10 cellular contexts compared by ENCODE assay signal in the genomic region with DNA sequence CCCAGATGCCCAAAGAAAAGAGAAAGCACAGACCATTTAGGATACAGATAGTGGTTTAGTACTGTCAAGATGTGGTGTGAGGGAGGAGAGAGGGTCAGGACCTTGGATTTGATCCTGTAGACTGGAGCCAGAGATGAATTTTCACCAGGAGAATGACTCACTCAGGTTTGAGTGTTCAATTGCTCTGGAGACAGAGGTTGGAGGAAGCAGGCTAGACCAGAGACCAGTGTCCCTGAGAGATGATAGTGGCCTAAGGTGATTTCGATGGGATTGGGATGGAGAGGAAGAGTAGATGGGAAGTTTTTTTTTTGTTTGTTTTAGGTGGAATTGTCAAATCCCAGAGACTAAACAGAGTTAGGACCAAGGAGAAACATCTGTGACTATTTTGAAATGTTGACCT. TPM values are rescaled to one million over a fixed set of nuclear protein-coding genes. Genes with fewer than 3 reads are reported as not detected.
DNase-seq lines count a peak whose midpoint lies in the region; ATAC-seq, FAIRE-seq and TF ChIP-seq lines count a peak whose summit lies in the region.
"Had no signal": no experiment of that assay in that cellular context is flagged by ENCODE, and none has a peak within 500 bp of the region (broad histone marks: within the 10 kb centered on the region; RNA-seq: fewer than 3 reads in every experiment).

No MANE protein-coding gene starts in this region.

- RAD21 ChIA-PET in GM12878 (lab: Charles Lee; ENCODE audit: unreplicated experiment) = no interaction called here

- no peak overlapping the region for H2AK9ac ChIP-seq in IMR-90 (replicated peaks; ENCODE audit: low read depth, low read length, poor library complexity)

- H3K27ac ChIP-seq in IMR-90 (ENCODE audit: insufficient read depth, low read length) = no peak overlapping the region
- no peak overlapping the region for H3K27ac ChIP-seq in GM12878 (ENCODE audit: control insufficient read depth, insufficient read depth)
- peak overlapping the region; percentile 11 for H3K27ac ChIP-seq in muscle layer of duodenum (ENCODE audit: low read length)

- TF ChIP-seq RAD21 in IMR-90 (IDR thresholded peaks at IDR 0.05; ENCODE audit: low read length) = no peak
- TF ChIP-seq RAD21 in GM12878 (IDR thresholded peaks at IDR 0.05; ENCODE audit: insufficient read depth, low read depth, low read length) = no peak

- peaks cover 66% of the 10 kb centered on the region for H4K20me1 ChIP-seq in IMR-90 (ENCODE audit: insufficient read depth, low read length)
- peaks cover 12% of the 10 kb centered on the region; the same call in 1 of the 2 replicates for H4K20me1 ChIP-seq in GM12878 (ENCODE audit: control insufficient read depth, insufficient read depth)

- dilution Hi-C loops in IMR-90 (cut with HindIII; ENCODE audit: low sequenced_read_pairs, unreplicated experiment) = no loop called here

- SMC1A ChIA-PET in GM12878 (lab: Charles Lee; ENCODE audit: uncharacterized antibody, unreplicated experiment) = no interaction called here

- H2AFZ ChIP-seq in IMR-90 (replicated peaks; ENCODE audit: low read length, poor library complexity) (no peak overlapping the region), GM12878 (ENCODE audit: control insufficient read depth, low read depth, low read length) (no peak overlapping the region)

- H4K8ac ChIP-seq in IMR-90 (ENCODE audit: low read depth in 2 of 2, low read length in 2 of 2) = no peak overlapping the region

- H2AK5ac ChIP-seq in IMR-90 (ENCODE audit: low read depth, low read length) = peak overlapping the region; percentile 18; the same call in 1 of the 2 replicates

- H3K4me1 ChIP-seq in IMR-90 (ENCODE audit: control insufficient read depth, insufficient read depth, low read length) (peaks cover 8% of the 10 kb centered on the region), GM12878 (ENCODE audit: control insufficient read depth, insufficient read depth, low read length) (no peaks in the 10 kb centered on the region; the same call in 1 of the 2 replicates), muscle layer of duodenum (ENCODE audit: control insufficient read depth in 1 of 2, insufficient read depth in 2 of 2, low read length in 2 of 2) (peaks cover 18 to 19% of the 10 kb centered on the region in 2 donors)

- H2BK120ac ChIP-seq in IMR-90 (ENCODE audit: low read depth, low read length) = no peak overlapping the region

- peaks cover 6% of the 10 kb centered on the region for H3K36me3 ChIP-seq in IMR-90 (ENCODE audit: control insufficient read depth, insufficient read depth, low read length)
- H3K36me3 ChIP-seq in GM12878 (ENCODE audit: control insufficient read depth in 2 of 2, insufficient read depth in 2 of 2, low read length in 1 of 2) = peaks cover 5 to 6% of the 10 kb centered on the region in 2 experiments; a peak in 2 of 4 replicates
- peaks cover 10% of the 10 kb centered on the region in 2 donors for H3K36me3 ChIP-seq in muscle layer of duodenum (ENCODE audit: control insufficient read depth in 1 of 2, insufficient read depth in 2 of 2, low read length in 2 of 2)

- peaks cover 18 to 56% of the 10 kb centered on the region in 2 experiments for H3K79me1 ChIP-seq in IMR-90 (ENCODE audit: low read depth in 1 of 2, low read length in 2 of 2)

- no peaks in the 10 kb centered on the region for H3K27me3 ChIP-seq in IMR-90 (ENCODE audit: control insufficient read depth, insufficient read depth, low read length)
- H3K27me3 ChIP-seq in GM12878 (replicated peaks in 1 of 2; ENCODE audit: control insufficient read depth in 2 of 2, insufficient read depth in 2 of 2, low read length in 1 of 2) = no peaks in the 10 kb centered on the region
- H3K27me3 ChIP-seq in muscle layer of duodenum (ENCODE audit: low read depth, low read length) = no peaks in the 10 kb centered on the region

- no peak for TF ChIP-seq EP300 in GM12878 (IDR thresholded peaks at IDR 0.05; ENCODE audit: borderline replicate concordance in 1 of 2, control insufficient read depth in 1 of 2, low read depth in 2 of 2, low read length in 2 of 2)

- H3K23ac ChIP-seq in IMR-90 (ENCODE audit: low read depth, low read length) = peak overlapping the region; percentile 64; the same call in 1 of the 2 replicates

- H4K5ac ChIP-seq in IMR-90 (ENCODE audit: low read depth, low read length) = no peak overlapping the region

- DNase-seq in AG10803 (ENCODE audit: low read depth) (peak; percentile 40), IMR-90 (peak; percentile 51), GM12878 (ENCODE audit: low read depth, low spot score) (no peak), HTR-8/SVneo (ENCODE audit: insufficient read length, low spot score) (no peak)
- DNase-seq in stimulated activated CD4-positive, alpha-beta T cell treated with anti-CD3 and anti-CD28 coated beads, Interleukin-12 subunit alpha, Interleukin-12 subunit beta, amount 100 ng/mL, for 4 hours = no peak
- DNase-seq: NCI-H2171 treated with DMSO at 0.1 percent for 48 hours; stimulated activated CD4-positive, alpha-beta T cell treated with anti-CD3 and anti-CD28 coated beads, Interleukin-4, amount 100 ng/mL, for 4 hours had no signal

- H3K4ac ChIP-seq in IMR-90 (ENCODE audit: low read depth, low read length) = peak overlapping the region; percentile 3; the same call in 1 of the 2 replicates

- intact Hi-C loops in IMR-90 (cut with micrococcal nuclease) = no loop called here
- intact Hi-C loops in GM12878 (cut with micrococcal nuclease; ENCODE audit: unreplicated experiment) = no loop called here

- no peak overlapping the region; the same call in 1 of the 2 replicates for H3K14ac ChIP-seq in IMR-90 (replicated peaks; ENCODE audit: low read depth, low read length)

- H3K9me3 ChIP-seq in IMR-90 (ENCODE audit: control insufficient read depth, insufficient read depth, low read length) (no peaks in the 10 kb centered on the region), GM12878 (replicated peaks; ENCODE audit: control insufficient read depth, insufficient read depth, low read length) (no peaks in the 10 kb centered on the region), muscle layer of duodenum (ENCODE audit: control insufficient read depth in 1 of 2, low read length in 2 of 2) (no peaks in the 10 kb centered on the region)

- in situ Hi-C loops in IMR-90 (cut with MboI; ENCODE audit: low sequenced_read_pairs) (no loop called here), GM12878 (cut with MboI) (no loop called here)

- no peak overlapping the region for H4K91ac ChIP-seq in IMR-90 (ENCODE audit: insufficient read depth, low read depth, low read length)

- ATAC-seq in IMR-90 (ENCODE audit: low read depth) (no peak), GM12878 (no peak), HG03095 (IDR thresholded peaks at IDR 0.05; ENCODE audit: unreplicated experiment) (no peak), HG03565 (IDR thresholded peaks at IDR 0.05; ENCODE audit: unreplicated experiment) (no peak)

- peaks cover 53% of the 10 kb centered on the region for H3K79me2 ChIP-seq in GM12878 (ENCODE audit: control insufficient read depth, insufficient read depth, low read length)

- H3K9me1 ChIP-seq in IMR-90 (ENCODE audit: insufficient read depth, low read length) = peaks cover 30% of the 10 kb centered on the region

- H3K9ac ChIP-seq in IMR-90 (ENCODE audit: low read depth, low read length) (no peak overlapping the region), GM12878 (ENCODE audit: control insufficient read depth, insufficient read depth, low read length) (no peak overlapping the region)

- H3K56ac ChIP-seq in IMR-90 (ENCODE audit: extremely low read depth, insufficient read depth, low read length) = no peak overlapping the region

- no peak overlapping the region for H2BK20ac ChIP-seq in IMR-90 (ENCODE audit: low read depth, low read length)

- 67 to 100% methylated on average over 1 of the region's 1 CpG for WGBS in IMR-90 (ENCODE audit: extremely low coverage in 2 of 2, insufficient read length in 1 of 2), 2 experiments
- WGBS in GM12878 (ENCODE audit: insufficient coverage, insufficient replicate concordance, low lambda C conversion rate, missing lambda C conversion rate) = 100% methylated on average over 1 of the region's 1 CpG

- no peak for TF ChIP-seq CTCF in AG10803 (conservative IDR thresholded peaks at IDR 0.05; ENCODE audit: low read length)
- no peak for TF ChIP-seq CTCF in IMR-90 (conservative IDR thresholded peaks at IDR 0.05; ENCODE audit: low read depth, low read length)
- no peak for TF ChIP-seq CTCF in GM12878 (IDR thresholded peaks at IDR 0.05 in 2 of 3, conservative IDR thresholded peaks at IDR 0.05 in 1 of 3; ENCODE audit: control insufficient read depth in 2 of 3, extremely low read depth in 1 of 3, insufficient read depth in 1 of 3, low read depth in 3 of 3, low read length in 3 of 3)

- no peak for FAIRE-seq in GM12878 (lab: Jason Lieb, UNC)
- FAIRE-seq in HTR-8/SVneo (lab: Jason Lieb, UNC) = no peak

- peak overlapping the region; percentile 57; the same call in 1 of the 2 replicates for H3K4me2 ChIP-seq in IMR-90 (ENCODE audit: low read depth, low read length)
- peak overlapping the region; percentile 73 for H3K4me2 ChIP-seq in GM12878 (ENCODE audit: control insufficient read depth, insufficient read depth)

- BruUV-seq in IMR-90 (replicated peaks; lab: Mats Ljungman, UMichigan) (no TSS peak), GM12878 (replicated peaks; lab: Mats Ljungman, UMichigan) (no TSS peak)

- H3K4me3 ChIP-seq in AG10803 (ENCODE audit: low read length) (peak overlapping the region; percentile 29), IMR-90 (ENCODE audit: insufficient read depth, low read depth, low read length) (no peak overlapping the region), GM12878 (0 out of 2 replicates have a peak overlapping the region, but pooled peaks have one; percentile 35), muscle layer of duodenum (ENCODE audit: low read depth in 1 of 2, low read length in 2 of 2) (peak overlapping the region in 1 of 2 donors; percentile 57)

- no peak overlapping the region for H2BK5ac ChIP-seq in IMR-90 (ENCODE audit: low read depth, low read length, poor library complexity, severe bottlenecking)

- no peak overlapping the region for H3K18ac ChIP-seq in IMR-90 (ENCODE audit: low read depth, low read length)

- TF ChIP-seq POLR2A in IMR-90 (IDR thresholded peaks at IDR 0.05; ENCODE audit: low read depth, low read length) (no peak), GM12878 (IDR thresholded peaks at IDR 0.05; ENCODE audit: low read depth, low read length) (no peak)

- POLR2A ChIA-PET in IMR-90 (lab: Charles Lee; ENCODE audit: unreplicated experiment) = no interaction called here
- POLR2A ChIA-PET in GM12878 (lab: Charles Lee) = no interaction called here

- no peak overlapping the region for H2BK15ac ChIP-seq in IMR-90 (ENCODE audit: low read depth, low read length)

- CTCF ChIA-PET in IMR-90 (lab: Yijun Ruan, JAX) = no interaction called here
- CTCF ChIA-PET in GM12878 (lab: Yijun Ruan, JAX) = interaction anchor here (1.1 to 1.3 kb wide), 3 partner anchors 31 to 139 kb away, joined by 3 read pairs; no protein-coding TSS in a partner anchor

RNA-seq across cellular contexts. Expression of a gene that starts 2.3 kb away (rescaled TPM):
- total RNA-seq in IMR-90 (2012; rRNA removed) (14.3 and 21.1 TPM in 2 replicates), GM12878 (2014; rRNA removed) (19.7 and 22.8 TPM in 2 replicates), GM12878 (2014; rRNA removed; fragmentation: Illumina TruSeq; extraction: Trizol) (20.6 and 21.2 TPM in 2 replicates), GM12878 (2021) (19.6 and 20.3 TPM in 2 replicates)
- polyA plus RNA-seq in IMR-90 (2012; rRNA removed) (7.9 and 9.2 TPM in 2 replicates), GM12878 (2011; rRNA removed) (20.8 and 30.4 TPM in 2 replicates), GM12878 (2014; fragmentation: Illumina TruSeq; extraction: Trizol) (19.6 and 20.9 TPM in 2 replicates), GM12878 (2014; fragmentation: Nextera tagmentation; extraction: Ambion mirVana) (1 to 10 TPM; 5.2 to 8.1 TPM), GM12878 (2014; rRNA removed) (16.2 and 19.4 TPM in 2 replicates), GM12878 (2016; fragmentation: Nextera tagmentation; extraction: Ambion mirVana) (10 to 100 TPM; 21.6 to 22.4 TPM)
- 2.9 and 4.9 TPM in 2 replicates for polyA plus RNA-seq in IMR-90 (2012; cell fraction: cytosol; rRNA removed)
- polyA plus RNA-seq in IMR-90 (2012; cell fraction: nucleus; rRNA removed; ENCODE audit: low replicate concordance) = 2.6 and 13.3 TPM in 2 replicates
- 11.6 and 12.7 TPM in 2 replicates for total RNA-seq in GM12878 (2013; cell fraction: nucleolus; rRNA removed)
- 12.2 TPM for polyA plus RNA-seq in GM12878 (2011; ENCODE audit: low read depth)
- polyA plus RNA-seq in GM12878 (2011; cell fraction: cytosol; rRNA removed) = 10.9 and 13.2 TPM in 2 replicates
- polyA plus RNA-seq in GM12878 (2011; cell fraction: nucleus; rRNA removed) = 10.0 and 11.6 TPM in 2 replicates
- 11.6 and 14.2 TPM in 2 replicates for polyA plus RNA-seq in GM12878 (2012)
- 12.7 and 15.5 TPM in 2 replicates for polyA minus RNA-seq in GM12878 (2011; rRNA and poly(A)+ RNA removed)
- polyA minus RNA-seq in GM12878 (2011; cell fraction: cytosol; rRNA and poly(A)+ RNA removed) = 5.3 and 7.1 TPM in 2 replicates
- 6.5 and 8.3 TPM in 2 replicates for polyA minus RNA-seq in GM12878 (2011; cell fraction: nucleus; rRNA and poly(A)+ RNA removed)

Comparison
In these comparisons a context has a peak if more than half of its experiments do, and no peak if none do; other contexts are left out.
1. DNase-seq: peak in AG10803 (single experiment) and IMR-90 (single experiment); none in GM12878 (single experiment), stimulated activated CD4-positive, alpha-beta T cell treated with anti-CD3 and anti-CD28 coated beads, Interleukin-12 subunit alpha, Interleukin-12 subunit beta, amount 100 ng/mL, for 4 hours (single experiment) and HTR-8/SVneo (single experiment).